ENCODE assay signal across 8 cellular contexts in the genomic region with DNA sequence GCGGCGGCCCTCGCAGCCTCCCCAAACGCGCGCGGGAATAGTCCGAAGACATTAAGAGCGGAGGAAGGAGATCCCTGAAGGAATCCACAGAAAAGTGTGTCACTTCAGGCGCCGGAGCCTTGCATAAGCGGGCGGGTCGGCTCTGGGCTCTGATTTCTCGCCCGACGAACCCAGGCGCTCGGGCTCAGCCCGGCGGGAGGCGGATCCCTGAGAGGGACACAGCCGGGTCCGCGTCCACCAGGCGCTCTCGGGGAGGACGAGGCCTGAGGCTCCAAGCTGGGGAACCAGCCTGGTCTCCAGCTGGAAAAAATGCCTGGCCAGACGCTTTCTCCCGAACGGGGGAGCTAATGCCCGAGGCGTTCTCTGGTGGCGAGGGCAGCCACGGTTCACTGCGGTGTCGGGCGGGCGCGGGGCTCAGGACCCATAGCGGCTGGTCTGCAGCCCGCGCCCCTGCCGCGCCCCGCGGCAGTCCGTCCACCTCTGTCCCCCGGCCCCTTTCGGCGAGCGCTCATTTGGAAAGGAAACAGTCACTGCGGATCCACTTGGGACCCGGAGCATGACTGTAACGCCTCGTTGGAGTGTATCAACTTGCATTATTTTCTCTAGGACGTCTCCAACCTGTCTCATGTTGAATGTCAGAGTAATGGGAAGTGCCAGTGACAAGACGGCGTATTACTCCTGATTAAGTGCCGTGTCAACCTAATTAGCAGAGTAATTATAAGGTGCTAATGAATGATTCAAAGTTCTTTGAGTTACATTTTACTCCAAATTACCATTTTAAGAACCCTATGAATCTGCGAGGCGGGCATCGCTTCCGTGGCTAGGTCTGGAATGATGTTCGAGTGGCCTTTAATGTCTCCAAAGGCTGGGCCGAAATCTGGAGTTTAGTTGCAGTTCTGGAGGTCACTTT. TPM values are rescaled to one million over a fixed set of nuclear protein-coding genes. Genes with fewer than 3 reads are reported as not detected.
DNase-seq lines count a peak whose midpoint lies in the region; TF ChIP-seq lines count a peak whose summit lies in the region.

No MANE protein-coding gene starts in this region.

- peak overlapping the region; percentile 26; the same call in 1 of the 2 replicates for H3K4me3 ChIP-seq in BJ (ENCODE audit: low read depth, low read length)
- H3K4me3 ChIP-seq in HUES64 (ENCODE audit: low read length), result peak overlapping the region; percentile 54
- H3K4me3 ChIP-seq in neural cell (ENCODE audit: low read length), result peak overlapping the region; percentile 56

- H3K27ac Mint-ChIP-seq in dendritic cell treated with granulocyte-macrophage colony-stimulating factor and Interleukin-4, amounts not matched to agents 40 ng/mL and 50 ng/mL, for 4 days, result no peak overlapping the region

- H3K36me3 Mint-ChIP-seq in dendritic cell treated with granulocyte-macrophage colony-stimulating factor and Interleukin-4, amounts not matched to agents 40 ng/mL and 50 ng/mL, for 4 days (ENCODE audit: low read depth), result no peaks in the 10 kb centered on the region

- H3K9me3 Mint-ChIP-seq in dendritic cell treated with granulocyte-macrophage colony-stimulating factor and Interleukin-4, amounts not matched to agents 40 ng/mL and 50 ng/mL, for 4 days, result no peaks in the 10 kb centered on the region

- peaks cover 92% of the 10 kb centered on the region for H3K27me3 Mint-ChIP-seq in dendritic cell treated with granulocyte-macrophage colony-stimulating factor and Interleukin-4, amounts not matched to agents 40 ng/mL and 50 ng/mL, for 4 days

- H3K27ac ChIP-seq in HUES64 (ENCODE audit: low read depth, low read length) (no peak overlapping the region), neural cell (ENCODE audit: low read length) (no peak overlapping the region)

- no peaks in the 10 kb centered on the region for H4K20me1 ChIP-seq in neural cell (ENCODE audit: insufficient read depth)

- H3K9ac ChIP-seq in HUES64 (ENCODE audit: low read depth, low read length) (no peak overlapping the region), neural cell (ENCODE audit: low read length) (no peak overlapping the region)

- POLR2A ChIA-PET in BJ (lab: Charles Lee), result no interaction called here

- H3F3A ChIP-seq in neural cell (ENCODE audit: insufficient read depth, low read length, poor library complexity, severe bottlenecking), result no peaks in the 10 kb centered on the region

- peaks cover 29% of the 10 kb centered on the region; the same call in 1 of the 2 replicates for H3K4me1 ChIP-seq in HUES64 (ENCODE audit: insufficient read depth, low read length)

- CTCF ChIA-PET in BJ (lab: Yijun Ruan, JAX), result interaction anchor here (1.0 to 4.1 kb wide), 4 partner anchors 9 to 447 kb away, joined by 3 to 25 read pairs (median 4); no protein-coding TSS in a partner anchor

- H3K4me3 Mint-ChIP-seq in dendritic cell treated with granulocyte-macrophage colony-stimulating factor and Interleukin-4, amounts not matched to agents 40 ng/mL and 50 ng/mL, for 4 days, result peak overlapping the region; percentile 79

- H3K27me3 ChIP-seq in BJ (ENCODE audit: control insufficient read depth, insufficient read depth, low read length), result peaks cover 67% of the 10 kb centered on the region
- peaks cover 100% of the 10 kb centered on the region for H3K27me3 ChIP-seq in HUES64 (ENCODE audit: insufficient read depth, low read length)
- H3K27me3 ChIP-seq in neural cell (ENCODE audit: insufficient read depth, low read depth, low read length), result peaks cover 98% of the 10 kb centered on the region

- WGBS in HUES64, result under 1% methylated on average over 66 of the region's 66 CpGs

- DNase-seq in BJ (ENCODE audit: low read depth) (no peak), HT-29 (ENCODE audit: low spot score) (no peak), A172 (ENCODE audit: low spot score) (no peak), AG08395 (ENCODE audit: low spot score) (no peak), NCI-H2029 (lab: John Stamatoyannopoulos, UW) (no peak)

- no peaks in the 10 kb centered on the region for H3K9me3 ChIP-seq in HUES64 (ENCODE audit: insufficient read depth, low read depth, low read length)
- no peaks in the 10 kb centered on the region for H3K9me3 ChIP-seq in neural cell (ENCODE audit: low read length)

- H3K79me2 ChIP-seq in neural cell (replicated peaks; ENCODE audit: insufficient read depth, low read length), result no peaks in the 10 kb centered on the region

- no peak for TF ChIP-seq CTCF in BJ (IDR thresholded peaks at IDR 0.05; ENCODE audit: insufficient read depth, low read depth, low read length)
- no peak for TF ChIP-seq CTCF in neural cell (IDR thresholded peaks at IDR 0.05; ENCODE audit: poor library complexity, severe bottlenecking)

- intact Hi-C loops in dendritic cell treated with granulocyte-macrophage colony-stimulating factor and Interleukin-4, amounts not matched to agents 40 ng/mL and 50 ng/mL, for 4 days (cut with micrococcal nuclease), result no loop called here

- TF ChIP-seq RAD21 in neural cell (conservative IDR thresholded peaks at IDR 0.05), result no peak

- no peaks in the 10 kb centered on the region for H3K9me2 ChIP-seq in neural cell (ENCODE audit: insufficient read depth, low read length)

- no peak for TF ChIP-seq EP300 in neural cell (conservative IDR thresholded peaks at IDR 0.05; ENCODE audit: poor library complexity, severe bottlenecking)

- no peak overlapping the region for H2AFZ ChIP-seq in neural cell (ENCODE audit: low read depth, low read length)

- no peak overlapping the region for H3K4me2 ChIP-seq in neural cell (ENCODE audit: low read length)

- H3K36me3 ChIP-seq in BJ (ENCODE audit: control insufficient read depth, insufficient read depth, low read length) (no peaks in the 10 kb centered on the region), HUES64 (ENCODE audit: insufficient read depth, low read length) (no peaks in the 10 kb centered on the region), neural cell (ENCODE audit: insufficient read depth, low read length) (no peaks in the 10 kb centered on the region)

- peaks cover 49% of the 10 kb centered on the region for H3K4me1 Mint-ChIP-seq in dendritic cell treated with granulocyte-macrophage colony-stimulating factor and Interleukin-4, amounts not matched to agents 40 ng/mL and 50 ng/mL, for 4 days (ENCODE audit: low read depth)

TF ChIP-seq in neural cell, 6 proteins besides CTCF, POLR2A, EP300 and RAD21:
- TF ChIP-seq TAF1 (IDR thresholded peaks at IDR 0.05; ENCODE audit: low read depth) (no peak), EZH2 (IDR thresholded peaks at IDR 0.05; ENCODE audit: borderline replicate concordance, insufficient read depth, low read length, poor library complexity, severe bottlenecking) (no peak), REST (IDR thresholded peaks at IDR 0.05; ENCODE audit: borderline replicate concordance) (no peak), POLR2AphosphoS5 (IDR thresholded peaks at IDR 0.05) (no peak), SMC3 (conservative IDR thresholded peaks at IDR 0.05; ENCODE audit: poor library complexity) (no peak), MXI1 (conservative IDR thresholded peaks at IDR 0.05; ENCODE audit: poor library complexity, severe bottlenecking) (no peak)

RNA-seq across cellular contexts. Expression of gene BARHL2, which starts 1.6 kb away (rescaled TPM):
- polyA plus RNA-seq in BJ (2011; rRNA removed) (not detected in 2 replicates), neural cell (not detected in 2 replicates)
- polyA minus RNA-seq in BJ (2011; rRNA and poly(A)+ RNA removed), result not detected in 2 replicates
- polyA plus RNA-seq in HUES64 (2013, experiment 1 of 2), result not detected
- polyA plus RNA-seq in HUES64 (2013, experiment 2 of 2), result not detected
- 0.46 TPM in 1 of 2 replicates, not detected in the other for polyA minus RNA-seq in neural cell
- not detected in 2 replicates for total RNA-seq in HT-29 (2014; rRNA removed; shearing (Covaris generic))
- total RNA-seq in A172 (2014; rRNA removed; shearing (Covaris generic)), result not detected in 2 replicates
